In genomic region chr10:110947061-110947595, GRCh38 we compare ENCODE assay signal across 18 cellular contexts. TPM values are rescaled to one million over a fixed set of nuclear protein-coding genes. Genes with fewer than 3 reads are reported as not detected.
DNase-seq lines count a peak whose midpoint lies in the region; TF ChIP-seq lines count a peak whose summit lies in the region.
"Had no signal": no experiment of that assay in that cellular context is flagged by ENCODE, and none has a peak within 500 bp of the region (broad histone marks: within the 10 kb centered on the region; RNA-seq: fewer than 3 reads in every experiment).

No MANE protein-coding gene starts in this region.

- CTCF ChIA-PET in CD4-positive, alpha-beta memory T cell (lab: Charles Lee; ENCODE audit: partially characterized antibody): no interaction called here

- no peak overlapping the region for H3K4me3 Mint-ChIP-seq in CD4-positive, alpha-beta memory T cell
- H3K4me3 Mint-ChIP-seq: activated naive CD4-positive, alpha-beta T cell treated with anti-CD3 and anti-CD28 coated beads, Interleukin-2, amount 50 U/mL, for 24 hours; activated T-cell treated with anti-CD3 and anti-CD28 coated beads, Interleukin-2, amount 50 U/mL, for 72 hours had no signal

- no peaks in the 10 kb centered on the region for H4K20me1 ChIP-seq in fibroblast of lung (ENCODE audit: control insufficient read depth, extremely low read depth, insufficient read depth, low read length)

- TF ChIP-seq CTCF in fibroblast of lung (conservative IDR thresholded peaks at IDR 0.05 in 1 of 2, IDR thresholded peaks at IDR 0.05 in 1 of 2; ENCODE audit: low read depth in 1 of 2, low read length in 2 of 2): no peak

- peaks cover 3% of the 10 kb centered on the region for H3K36me3 ChIP-seq in fibroblast of lung (ENCODE audit: control insufficient read depth, insufficient read depth, low read length)
- no peaks in the 10 kb centered on the region for H3K36me3 ChIP-seq in CD4-positive, alpha-beta memory T cell (ENCODE audit: insufficient read depth, low read length)

- H3K9me3 ChIP-seq in fibroblast of lung (ENCODE audit: control insufficient read depth, insufficient read depth, low read depth, low read length): no peaks in the 10 kb centered on the region
- H3K9me3 ChIP-seq in CD4-positive, alpha-beta memory T cell (ENCODE audit: control insufficient read depth in 1 of 2, low read length in 2 of 2): no peaks in the 10 kb centered on the region
- H3K9me3 ChIP-seq: body of pancreas, suprapubic skin had no signal

- no peak overlapping the region for H3K9ac ChIP-seq in fibroblast of lung (ENCODE audit: insufficient read depth, low read length)

- no peaks in the 10 kb centered on the region for H3K27me3 ChIP-seq in fibroblast of lung (ENCODE audit: control insufficient read depth, insufficient read depth, low read length)
- H3K27me3 ChIP-seq in CD4-positive, alpha-beta memory T cell (ENCODE audit: insufficient read depth, low read length): no peaks in the 10 kb centered on the region
- H3K27me3 ChIP-seq: body of pancreas, spleen, suprapubic skin had no signal

- POLR2A ChIA-PET in CD4-positive, alpha-beta memory T cell (lab: Charles Lee; ENCODE audit: partially characterized antibody): no interaction called here

- H3K4me2 ChIP-seq in fibroblast of lung (ENCODE audit: extremely low read depth, insufficient read depth, low read length): no peak overlapping the region

- DNase-seq in ELR (ENCODE audit: low read depth) (peak; percentile 58), RPMI7951 (ENCODE audit: low read depth) (peak; percentile 0), fibroblast of lung (ENCODE audit: low read depth in 2 of 2) (peak; percentile 16 to 62), non-pigmented ciliary epithelial cell (ENCODE audit: low read depth) (peak; percentile 28), middle frontal gyrus (ENCODE audit: extremely low spot score, low spot score) (no peak), NCI-H1048 (lab: John Stamatoyannopoulos, UW) (no peak), NOMO-1 treated with dmso at 0.1 percent for 144 hours (lab: John Stamatoyannopoulos, UW; ENCODE audit: unreplicated experiment) (no peak)
- no peak for DNase-seq in CD4-positive, alpha-beta memory T cell
- DNase-seq: activated CD4-positive, CD25-positive, alpha-beta regulatory T cell; activated T-cell treated with anti-CD3 and anti-CD28 coated beads, Interleukin-2, amount 50 U/mL, for 72 hours; body of pancreas; cortex of kidney; foreskin melanocyte; left colon; NCI-H748 treated with DMSO at 0.1 percent for 48 hours; spleen had no signal

- intact Hi-C loops in CD4-positive, alpha-beta memory T cell (cut with micrococcal nuclease): no loop called here

- H3K4me3 ChIP-seq in fibroblast of lung (replicated peaks in 1 of 4; ENCODE audit: control extremely low read depth in 1 of 4, insufficient read depth in 1 of 4, low read depth in 3 of 4, low read length in 4 of 4): no peak overlapping the region
- no peak overlapping the region for H3K4me3 ChIP-seq in CD4-positive, alpha-beta memory T cell (ENCODE audit: low read length in 2 of 2)
- H3K4me3 ChIP-seq: body of pancreas, spleen, suprapubic skin had no signal

- peak overlapping the region in 1 of 7 donors; percentile 31 for H3K27ac Mint-ChIP-seq in CD4-positive, alpha-beta memory T cell
- H3K27ac Mint-ChIP-seq: activated naive CD4-positive, alpha-beta T cell treated with anti-CD3 and anti-CD28 coated beads, Interleukin-2, amount 50 U/mL, for 24 hours; activated T-cell treated with anti-CD3 and anti-CD28 coated beads, Interleukin-2, amount 50 U/mL, for 72 hours had no signal

- peaks cover 34 to 50% (median 49%) of the 10 kb centered on the region in 4 donors for H3K4me1 Mint-ChIP-seq in CD4-positive, alpha-beta memory T cell

- H3K4me1 ChIP-seq in fibroblast of lung (ENCODE audit: control insufficient read depth, extremely low read depth, insufficient read depth, low read length): peaks cover 2% of the 10 kb centered on the region
- peaks cover 7% of the 10 kb centered on the region for H3K4me1 ChIP-seq in CD4-positive, alpha-beta memory T cell (ENCODE audit: insufficient read depth, low read length)

- H3K79me2 ChIP-seq in fibroblast of lung (ENCODE audit: control insufficient read depth, insufficient read depth, low read length): peaks cover 50% of the 10 kb centered on the region

- no peak overlapping the region for H2AFZ ChIP-seq in fibroblast of lung (ENCODE audit: low read length)

- no peaks in the 10 kb centered on the region for H3K27me3 Mint-ChIP-seq in CD4-positive, alpha-beta memory T cell
- H3K27me3 Mint-ChIP-seq: activated naive CD4-positive, alpha-beta T cell treated with anti-CD3 and anti-CD28 coated beads, Interleukin-2, amount 50 U/mL, for 24 hours had no signal

- H3K9me3 Mint-ChIP-seq in CD4-positive, alpha-beta memory T cell: peaks cover 0 to 9% (median 4%) of the 10 kb centered on the region in 8 donors

- no peak overlapping the region for H3K27ac ChIP-seq in fibroblast of lung (ENCODE audit: insufficient read depth, low read length)
- H3K27ac ChIP-seq in CD4-positive, alpha-beta memory T cell (ENCODE audit: low read depth, low read length): no peak overlapping the region
- H3K27ac ChIP-seq: body of pancreas, spleen, suprapubic skin had no signal

- H3K36me3 Mint-ChIP-seq in CD4-positive, alpha-beta memory T cell: peaks cover 58 to 65% of the 10 kb centered on the region in 2 donors

RNA-seq across cellular contexts. Expression of gene SHOC2, which starts 27.7 kb away (rescaled TPM):
- total RNA-seq in RPMI7951 (2014; rRNA removed; shearing (Covaris generic)): 27.3 and 35.3 TPM in 2 replicates
- total RNA-seq in fibroblast of lung: 62.1 and 83.6 TPM in 2 replicates
- 35.9 and 45.3 TPM in 2 replicates for polyA plus RNA-seq in fibroblast of lung
- polyA plus RNA-seq in fibroblast of lung (2012): 30.3 and 38.2 TPM in 2 replicates
- polyA minus RNA-seq in fibroblast of lung (ENCODE audit: low replicate concordance): 9.2 and 10.2 TPM in 2 replicates
- 10 to 100 TPM; 67.9 to 69.4 TPM for total RNA-seq in CD4-positive, alpha-beta memory T cell
- 10 to 100 TPM; 49.8 to 61.3 TPM for polyA plus RNA-seq in CD4-positive, alpha-beta memory T cell

RNA-seq across cellular contexts. Expression of gene BBIP1, which starts 28.1 kb away (rescaled TPM):
- 32.5 and 37.7 TPM in 2 replicates for total RNA-seq in RPMI7951 (2014; rRNA removed; shearing (Covaris generic))
- 21.6 and 31.7 TPM in 2 replicates for total RNA-seq in fibroblast of lung
- polyA plus RNA-seq in fibroblast of lung: 27.6 and 30.1 TPM in 2 replicates
- 27.9 and 40.0 TPM in 2 replicates for polyA plus RNA-seq in fibroblast of lung (2012)
- polyA minus RNA-seq in fibroblast of lung (ENCODE audit: low replicate concordance): 0.47 and 4.3 TPM in 2 replicates
- total RNA-seq in CD4-positive, alpha-beta memory T cell: 10 to 100 TPM; 42.9 to 46.8 TPM
- 10 to 100 TPM; 24.4 to 28.5 TPM for polyA plus RNA-seq in CD4-positive, alpha-beta memory T cell

Comparison
In these comparisons a context has a peak if more than half of its experiments do, and no peak if none do; other contexts are left out.
1. DNase-seq: peak in ELR (single experiment), RPMI7951 (single experiment), fibroblast of lung (2 of 2) and non-pigmented ciliary epithelial cell (single experiment); none in middle frontal gyrus (single experiment), NCI-H1048 (single experiment), CD4-positive, alpha-beta memory T cell (0 of 5) and NOMO-1 treated with dmso at 0.1 percent for 144 hours (single experiment).